ENCODE assay signal across 13 cellular contexts in the genomic region with DNA sequence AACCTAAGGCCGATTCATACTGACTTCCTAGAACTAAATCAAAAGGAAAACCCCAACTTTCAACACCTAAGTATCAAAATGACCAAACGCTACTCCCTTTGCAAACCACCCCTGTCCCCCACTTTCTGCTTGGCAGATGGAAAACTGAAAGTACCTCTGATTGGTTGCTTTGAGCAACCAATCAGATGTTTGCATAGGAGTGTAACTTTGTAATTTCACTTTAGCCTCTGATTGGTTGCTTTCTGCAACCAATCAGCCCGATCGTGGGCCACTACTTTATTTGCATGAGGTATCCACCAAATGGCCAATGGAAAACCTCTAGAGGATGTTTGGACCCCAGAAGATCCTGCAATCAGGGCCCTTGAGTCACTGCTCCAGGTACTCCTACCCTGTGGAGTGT. TPM values are rescaled to one million over a fixed set of nuclear protein-coding genes. Genes with fewer than 3 reads are reported as not detected.
DNase-seq lines count a peak whose midpoint lies in the region; ATAC-seq, FAIRE-seq and TF ChIP-seq lines count a peak whose summit lies in the region.
"Had no signal": no experiment of that assay in that cellular context is flagged by ENCODE, and none has a peak within 500 bp of the region (broad histone marks: within the 10 kb centered on the region; RNA-seq: fewer than 3 reads in every experiment).

No MANE protein-coding gene starts in this region.

- no peaks in the 10 kb centered on the region for H3K36me3 Mint-ChIP-seq in CD4-positive, alpha-beta T cell (ENCODE audit: low read depth)

- H3K36me3 ChIP-seq in K562 (ENCODE audit: control insufficient read depth, insufficient read depth, low read length): no peaks in the 10 kb centered on the region
- no peaks in the 10 kb centered on the region for H3K36me3 ChIP-seq in mucosa of descending colon (ENCODE audit: low read depth)

- peaks cover 19% of the 10 kb centered on the region for H3K4me1 Mint-ChIP-seq in CD4-positive, alpha-beta T cell (ENCODE audit: low read depth)

- no TSS peak for BruUV-seq in K562 (replicated peaks; lab: Mats Ljungman, UMichigan)

- H3K27ac Mint-ChIP-seq in CD4-positive, alpha-beta T cell: no peak overlapping the region

- H3K79me2 ChIP-seq in K562 (ENCODE audit: control insufficient read depth, insufficient read depth, low read length): no peaks in the 10 kb centered on the region
- H3K79me2 ChIP-seq: hepatocyte had no signal

- no peaks in the 10 kb centered on the region; a peak in 2 of 5 replicates for H3K4me1 ChIP-seq in K562 (replicated peaks in 1 of 2; ENCODE audit: control insufficient read depth in 2 of 2, insufficient read depth in 2 of 2, low read length in 2 of 2)
- H3K4me1 ChIP-seq in mucosa of descending colon (ENCODE audit: low read depth): no peaks in the 10 kb centered on the region

- DNase-seq in stimulated activated CD4-positive, alpha-beta T cell treated with anti-CD3 and anti-CD28 coated beads, Interleukin-15, amount 100 ng/mL, for 24 hours: peak; percentile 34
- no peak for DNase-seq in stimulated activated CD4-positive, alpha-beta T cell treated with anti-CD3 and anti-CD28 coated beads, Interleukin-4, amount 100 ng/mL, for 1 hour
- peak; percentile 42 for DNase-seq in NB4 (ENCODE audit: low read depth)
- peak in 2 of 4 experiments; percentile 39 to 46 for DNase-seq in K562 (ENCODE audit: extremely low read depth in 1 of 4, low spot score in 3 of 4)
- no peak for DNase-seq in NK-92 treated with Interleukin-12 subunit alpha and Interleukin-12 subunit beta, amount 100 ng/mL, for 24 hours (lab: John Stamatoyannopoulos, UW)
- no peak for DNase-seq in CD4-positive, alpha-beta T cell
- DNase-seq in mucosa of descending colon: no peak
- DNase-seq: cortex of kidney, NCI-H2107 had no signal

- H4K20me1 ChIP-seq in K562 (replicated peaks; ENCODE audit: control insufficient read depth, insufficient read depth, low read length): no peaks in the 10 kb centered on the region

- no peak for TF ChIP-seq RAD21 in K562 (CRISPR knock-in tag; conservative IDR thresholded peaks at IDR 0.05 in 1 of 2, IDR thresholded peaks at IDR 0.05 in 1 of 2)

- TF ChIP-seq EP300 in K562 (IDR thresholded peaks at IDR 0.05; ENCODE audit: low read length): no peak

- no peaks in the 10 kb centered on the region for H3K27me3 ChIP-seq in K562 (ENCODE audit: control insufficient read depth in 2 of 2, insufficient read depth in 2 of 2, low read length in 2 of 2)
- no peaks in the 10 kb centered on the region for H3K27me3 ChIP-seq in CD4-positive, alpha-beta T cell (ENCODE audit: control insufficient read depth, insufficient read depth, low read length)
- H3K27me3 ChIP-seq: hepatocyte had no signal

- no peak overlapping the region for H3K4me3 ChIP-seq in NB4 (ENCODE audit: low read depth, low read length)
- no peak overlapping the region for H3K4me3 ChIP-seq in K562
- H3K4me3 ChIP-seq in mucosa of descending colon: no peak overlapping the region
- H3K4me3 ChIP-seq: hepatocyte, SK-N-MC had no signal

- 27% methylated on average over 4 of the region's 4 CpGs for WGBS in K562 (ENCODE audit: insufficient coverage, low coverage, missing lambda C conversion rate)

- CTCF ChIA-PET in K562 (lab: Yijun Ruan, JAX; ENCODE audit: low intra/inter-chr PET ratio): no interaction called here
- CTCF ChIA-PET in CD4-positive, alpha-beta T cell (lab: Charles Lee): interaction anchor here (1.8 kb wide), 1 partner anchor 86 kb away, joined by 6 read pairs; no protein-coding TSS in a partner anchor

- POLR2A ChIA-PET in K562 (lab: Yijun Ruan, JAX): no interaction called here
- POLR2A ChIA-PET in CD4-positive, alpha-beta T cell (lab: Charles Lee): interaction anchor here (0.9 to 1.3 kb wide), 2 partner anchors 12 to 86 kb away, joined by 3 to 4 read pairs; a partner anchor contains a TSS

- FAIRE-seq in K562 (lab: Jason Lieb, UNC): peak; percentile 74

- H3K27ac ChIP-seq in K562 (ENCODE audit: extremely low read depth, low read depth, low read length): no peak overlapping the region
- no peak overlapping the region for H3K27ac ChIP-seq in CD4-positive, alpha-beta T cell (ENCODE audit: low read depth, low read length)
- H3K27ac ChIP-seq: C4-2B, hepatocyte, SK-N-MC had no signal

- no peaks in the 10 kb centered on the region for H3K27me3 Mint-ChIP-seq in CD4-positive, alpha-beta T cell

- TF ChIP-seq CTCF in NB4 (IDR thresholded peaks at IDR 0.05; ENCODE audit: low read depth, low read length) (no peak), K562 (IDR thresholded peaks at IDR 0.05 in 2 of 3, conservative IDR thresholded peaks at IDR 0.05 in 1 of 3; ENCODE audit: insufficient read depth in 2 of 3, low read depth in 1 of 3, low read length in 3 of 3) (no peak), mucosa of descending colon (IDR thresholded peaks at IDR 0.05) (no peak)
- TF ChIP-seq CTCF in CD4-positive, alpha-beta T cell (IDR thresholded peaks at IDR 0.05): no peak

- no peaks in the 10 kb centered on the region for H3K9me3 Mint-ChIP-seq in CD4-positive, alpha-beta T cell

- peak; percentile 86 for ATAC-seq in K562
- ATAC-seq in CD4-positive, alpha-beta T cell (ENCODE audit: poor library complexity): no peak
- no peak for ATAC-seq in GM18873 (IDR thresholded peaks at IDR 0.05; ENCODE audit: low FRiP score, unreplicated experiment)
- ATAC-seq in mucosa of descending colon: no peak

- in situ Hi-C loops in K562 (cut with MboI): no loop called here

- intact Hi-C loops in K562 (cut with micrococcal nuclease) (no loop called here), mucosa of descending colon (cut with DNase I, micrococcal nuclease) (loop anchor here in 1 of 2 donors (10.0 kb wide), 1 partner anchor 65 kb away; no protein-coding TSS in a partner anchor)
- intact Hi-C loops in CD4-positive, alpha-beta T cell (cut with DNase I, micrococcal nuclease): loop anchor here in 1 of 2 experiments (2.0 kb wide), 1 partner anchor 85 kb away; no protein-coding TSS in a partner anchor

- H3K9me3 ChIP-seq in K562 (replicated peaks; ENCODE audit: control insufficient read depth, insufficient read depth, low read depth, low read length) (no peaks in the 10 kb centered on the region), mucosa of descending colon (no peaks in the 10 kb centered on the region)
- no peaks in the 10 kb centered on the region for H3K9me3 ChIP-seq in CD4-positive, alpha-beta T cell (ENCODE audit: control insufficient read depth, low read length)

- no peak for TF ChIP-seq POLR2A in NB4 (IDR thresholded peaks at IDR 0.05; ENCODE audit: extremely low read depth, insufficient read length)
- TF ChIP-seq POLR2A in K562 (conservative IDR thresholded peaks at IDR 0.05): no peak

- H3K4me3 Mint-ChIP-seq in CD4-positive, alpha-beta T cell: no peak overlapping the region

- no peak overlapping the region for H3K9ac ChIP-seq in K562 (ENCODE audit: insufficient read depth in 1 of 2, low read depth in 2 of 2, low read length in 2 of 2)

- H3K9me1 ChIP-seq in K562 (ENCODE audit: control insufficient read depth, insufficient read depth, low read length): no peaks in the 10 kb centered on the region

- 0 out of 2 replicates have a peak overlapping the region, but pooled peaks have one; percentile 27 for H2AFZ ChIP-seq in K562 (ENCODE audit: low read depth, low read length)
- H2AFZ ChIP-seq: hepatocyte had no signal

- H3K4me2 ChIP-seq in K562 (ENCODE audit: insufficient read depth, low read length): no peak overlapping the region; the same call in 1 of the 2 replicates
- H3K4me2 ChIP-seq: hepatocyte had no signal

TF ChIP-seq in K562, 482 proteins besides CTCF, POLR2A, EP300 and RAD21 (continues in another document):
- TF ChIP-seq RBM25 (IDR thresholded peaks at IDR 0.05; ENCODE audit: low read depth, low read length, severe bottlenecking) (peak; percentile 53), NFYB (IDR thresholded peaks at IDR 0.05; ENCODE audit: extremely low read depth, insufficient read length) (peak; percentile 69), ETV6 (IDR thresholded peaks at IDR 0.05; ENCODE audit: borderline replicate concordance in 1 of 2, low read depth in 2 of 2, low read length in 1 of 2) (no peak), ETV6 (CRISPR knock-in tag; IDR thresholded peaks at IDR 0.05; ENCODE audit: borderline replicate concordance) (no peak), FOS (IDR thresholded peaks at IDR 0.05; ENCODE audit: extremely low read depth, insufficient read length) (peak; percentile 28)
- TF ChIP-seq, protein P1, sequence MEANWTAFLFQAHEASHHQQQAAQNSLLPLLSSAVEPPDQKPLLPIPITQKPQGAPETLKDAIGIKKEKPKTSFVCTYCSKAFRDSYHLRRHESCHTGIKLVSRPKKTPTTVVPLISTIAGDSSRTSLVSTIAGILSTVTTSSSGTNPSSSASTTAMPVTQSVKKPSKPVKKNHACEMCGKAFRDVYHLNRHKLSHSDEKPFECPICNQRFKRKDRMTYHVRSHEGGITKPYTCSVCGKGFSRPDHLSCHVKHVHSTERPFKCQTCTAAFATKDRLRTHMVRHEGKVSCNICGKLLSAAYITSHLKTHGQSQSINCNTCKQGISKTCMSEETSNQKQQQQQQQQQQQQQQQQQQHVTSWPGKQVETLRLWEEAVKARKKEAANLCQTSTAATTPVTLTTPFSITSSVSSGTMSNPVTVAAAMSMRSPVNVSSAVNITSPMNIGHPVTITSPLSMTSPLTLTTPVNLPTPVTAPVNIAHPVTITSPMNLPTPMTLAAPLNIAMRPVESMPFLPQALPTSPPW (CRISPR knock-in tag; IDR thresholded peaks at IDR 0.05): peak; percentile 12; the same call in 1 of the 2 replicates

RNA-seq across cellular contexts. Expression of a gene that starts 12.3 kb away (rescaled TPM):
- total RNA-seq in K562 (2011; cell fraction: chromatin; rRNA removed; ENCODE audit: low replicate concordance): 0.83 and 2.2 TPM in 2 replicates
- total RNA-seq in K562 (2011; cell fraction: nucleolus; rRNA removed): 0.33 and 0.66 TPM in 2 replicates
- 1.5 TPM in 2 replicates for total RNA-seq in K562 (2011; cell fraction: nucleoplasm; rRNA removed)
- 6.2 and 7.9 TPM in 2 replicates for total RNA-seq in K562 (2014; rRNA removed)
- total RNA-seq in K562 (2014; rRNA removed; fragmentation: Illumina TruSeq; extraction: Trizol): 14.8 and 19.0 TPM in 2 replicates
- 13.8 and 16.5 TPM in 2 replicates for total RNA-seq in K562 (2015; rRNA removed; fragmentation: Illumina TruSeq; extraction: Trizol)
- 11.8 and 12.1 TPM in 2 replicates for total RNA-seq in K562 (2021)
- polyA plus RNA-seq in K562 (2011; rRNA removed): 9.4 TPM in 2 replicates
- 1.3 and 3.9 TPM in 2 replicates for polyA plus RNA-seq in K562 (2011; cell fraction: cytosol; rRNA removed)
- 1.3 and 3.7 TPM in 2 replicates for polyA plus RNA-seq in K562 (2011; cell fraction: nucleus; rRNA removed)
- 12.4 and 18.8 TPM in 2 replicates for polyA plus RNA-seq in K562 (2012)
- 9.8 and 11.5 TPM in 2 replicates for polyA plus RNA-seq in K562 (2014; fragmentation: Illumina TruSeq; extraction: Trizol)
- polyA plus RNA-seq in K562 (2014; fragmentation: Nextera tagmentation; extraction: Ambion mirVana): 10 to 100 TPM; 10.9 to 12.4 TPM
- 6.9 and 7.3 TPM in 2 replicates for polyA plus RNA-seq in K562 (2014; rRNA removed)
- 7.5 and 8.5 TPM in 2 replicates for polyA minus RNA-seq in K562 (2011; rRNA and poly(A)+ RNA removed)
- polyA minus RNA-seq in K562 (2011; cell fraction: cytosol; rRNA and poly(A)+ RNA removed): 2.4 and 2.9 TPM in 2 replicates
- 1.1 and 2.6 TPM in 2 replicates for polyA minus RNA-seq in K562 (2011; cell fraction: nucleus; rRNA and poly(A)+ RNA removed)
- total RNA-seq in CD4-positive, alpha-beta T cell: 1 to 10 TPM; 4.6 to 5.8 TPM
- total RNA-seq in mucosa of descending colon: 1 to 10 TPM; 1.9 to 5.7 (median 4.7) TPM

Comparison
In these comparisons a context has a peak if more than half of its experiments do, and no peak if none do; other contexts are left out.
1. DNase-seq: peak in stimulated activated CD4-positive, alpha-beta T cell treated with anti-CD3 and anti-CD28 coated beads, Interleukin-15, amount 100 ng/mL, for 24 hours (single experiment) and NB4 (single experiment); none in stimulated activated CD4-positive, alpha-beta T cell treated with anti-CD3 and anti-CD28 coated beads, Interleukin-4, amount 100 ng/mL, for 1 hour (single experiment), NK-92 treated with Interleukin-12 subunit alpha and Interleukin-12 subunit beta, amount 100 ng/mL, for 24 hours (single experiment), CD4-positive, alpha-beta T cell (0 of 10) and mucosa of descending colon (0 of 3).